In the genomic region with DNA sequence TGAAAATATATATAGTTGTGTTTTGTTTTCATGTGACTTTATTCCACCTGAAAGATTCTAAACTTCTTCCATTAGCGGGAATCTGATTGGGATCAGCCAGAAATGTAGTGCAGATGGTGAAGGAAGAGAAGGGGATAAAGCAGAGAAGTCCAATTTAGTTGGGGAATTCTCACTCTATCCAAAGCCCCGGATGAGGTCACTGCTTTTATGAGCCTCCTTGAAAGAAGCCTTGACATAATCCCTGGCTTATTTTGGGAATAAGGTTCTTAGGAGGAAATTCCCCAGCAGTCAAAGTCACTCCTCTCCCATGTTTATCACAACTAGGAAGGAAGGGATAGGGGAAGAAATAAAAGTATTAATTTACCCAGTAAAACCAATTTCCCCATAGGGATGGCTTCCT, we compare ENCODE assay signal across 16 cellular contexts. TPM values are rescaled to one million over a fixed set of nuclear protein-coding genes. Genes with fewer than 3 reads are reported as not detected.
DNase-seq lines count a peak whose midpoint lies in the region; ATAC-seq and TF ChIP-seq lines count a peak whose summit lies in the region.
"Had no signal": no experiment of that assay in that cellular context is flagged by ENCODE, and none has a peak within 500 bp of the region (broad histone marks: within the 10 kb centered on the region; RNA-seq: fewer than 3 reads in every experiment).

No MANE protein-coding gene starts in this region.

- no peaks in the 10 kb centered on the region for H3K4me1 ChIP-seq in hepatocyte (ENCODE audit: insufficient read depth)
- H3K4me1 ChIP-seq in stomach smooth muscle (ENCODE audit: control insufficient read depth, insufficient read depth, low read length) = peaks cover 6% of the 10 kb centered on the region

- no peaks in the 10 kb centered on the region for H3K9me3 Mint-ChIP-seq in activated T-cell treated with anti-CD3 and anti-CD28 coated beads, Interleukin-2, amount 50 U/mL, for 24 hours
- H3K9me3 Mint-ChIP-seq in activated naive CD8-positive, alpha-beta T cell treated with anti-CD3 and anti-CD28 coated beads for 36 hours = no peaks in the 10 kb centered on the region
- H3K9me3 Mint-ChIP-seq: naive B cell had no signal

- H3K9ac ChIP-seq in stomach smooth muscle (ENCODE audit: low read length in 2 of 2) = peak overlapping the region in 1 of 2 donors; percentile 31

- H2AFZ ChIP-seq in hepatocyte = no peak overlapping the region

- H3K4me2 ChIP-seq in hepatocyte = peak overlapping the region; percentile 27

- H3K27ac ChIP-seq in hepatocyte (peak overlapping the region; percentile 64), stomach smooth muscle (ENCODE audit: low read length) (peak overlapping the region; percentile 60)
- H3K27ac ChIP-seq: SK-N-MC had no signal

- H3K36me3 ChIP-seq in hepatocyte (replicated peaks; ENCODE audit: insufficient read depth, low read depth) (peaks cover 3% of the 10 kb centered on the region), stomach smooth muscle (ENCODE audit: control insufficient read depth in 2 of 2, insufficient read depth in 2 of 2, low read length in 2 of 2) (peaks cover 27 to 33% of the 10 kb centered on the region in 2 donors)

- H3K9me3 ChIP-seq in hepatocyte (ENCODE audit: low read depth) = no peaks in the 10 kb centered on the region
- no peaks in the 10 kb centered on the region for H3K9me3 ChIP-seq in stomach smooth muscle (ENCODE audit: control insufficient read depth in 2 of 2, low read length in 2 of 2)

- H3K4me3 ChIP-seq in hepatocyte (no peak overlapping the region), stomach smooth muscle (ENCODE audit: low read length in 2 of 2) (peak overlapping the region in 1 of 2 donors; percentile 30)
- H3K4me3 ChIP-seq: SK-N-MC had no signal

- H3K36me3 Mint-ChIP-seq in activated T-cell treated with anti-CD3 and anti-CD28 coated beads, Interleukin-2, amount 50 U/mL, for 24 hours (ENCODE audit: low read depth) = peaks cover 57% of the 10 kb centered on the region
- peaks cover 23% of the 10 kb centered on the region for H3K36me3 Mint-ChIP-seq in activated naive CD8-positive, alpha-beta T cell treated with anti-CD3 and anti-CD28 coated beads for 36 hours

- H3K79me2 ChIP-seq in hepatocyte = no peaks in the 10 kb centered on the region

- H4K20me1 ChIP-seq in hepatocyte (ENCODE audit: insufficient read depth, poor library complexity, severe bottlenecking) = no peaks in the 10 kb centered on the region

- H3K4me1 Mint-ChIP-seq in activated T-cell treated with anti-CD3 and anti-CD28 coated beads, Interleukin-2, amount 50 U/mL, for 24 hours (ENCODE audit: low read depth) = no peaks in the 10 kb centered on the region
- H3K4me1 Mint-ChIP-seq in activated naive CD8-positive, alpha-beta T cell treated with anti-CD3 and anti-CD28 coated beads for 36 hours = no peaks in the 10 kb centered on the region

- H3K9me2 ChIP-seq in hepatocyte (replicated peaks; ENCODE audit: insufficient read depth) = no peaks in the 10 kb centered on the region

- no peak for TF ChIP-seq CTCF in hepatocyte (IDR thresholded peaks at IDR 0.05; ENCODE audit: poor library complexity)

- DNase-seq in activated T-cell treated with anti-CD3 and anti-CD28 coated beads, Interleukin-2, amount 50 U/mL, for 24 hours = no peak
- no peak for DNase-seq in activated T-cell treated with anti-CD3 and anti-CD28 coated beads, Interleukin-2, amount 50 U/mL, for 1 hour
- DNase-seq in activated naive CD8-positive, alpha-beta T cell treated with anti-CD3 and anti-CD28 coated beads for 36 hours = no peak
- no peak for DNase-seq in hepatocyte (ENCODE audit: low spot score)
- no peak for DNase-seq in RPMI8226
- DNase-seq: 8988T; amygdala; Calu3; Kasumi-1; naive B cell; NCI-H1930; NK-92 treated with Interleukin-12 subunit alpha and Interleukin-12 subunit beta, amount 100 ng/mL, for 24 hours had no signal

- H3K27me3 ChIP-seq in hepatocyte = no peaks in the 10 kb centered on the region
- H3K27me3 ChIP-seq in stomach smooth muscle (ENCODE audit: control insufficient read depth in 1 of 2, insufficient read depth in 2 of 2, low read length in 2 of 2) = no peaks in the 10 kb centered on the region

- peak overlapping the region; percentile 2 for H3K27ac Mint-ChIP-seq in activated T-cell treated with anti-CD3 and anti-CD28 coated beads, Interleukin-2, amount 50 U/mL, for 24 hours
- peak overlapping the region; percentile 8 for H3K27ac Mint-ChIP-seq in activated naive CD8-positive, alpha-beta T cell treated with anti-CD3 and anti-CD28 coated beads for 36 hours

- no peak for ATAC-seq in GM21717 (IDR thresholded peaks at IDR 0.05; ENCODE audit: unreplicated experiment)
- no peak for ATAC-seq in GM18870 (IDR thresholded peaks at IDR 0.05; ENCODE audit: unreplicated experiment)

- no peaks in the 10 kb centered on the region for H3K27me3 Mint-ChIP-seq in activated T-cell treated with anti-CD3 and anti-CD28 coated beads, Interleukin-2, amount 50 U/mL, for 24 hours
- no peaks in the 10 kb centered on the region for H3K27me3 Mint-ChIP-seq in activated naive CD8-positive, alpha-beta T cell treated with anti-CD3 and anti-CD28 coated beads for 36 hours
- H3K27me3 Mint-ChIP-seq: naive B cell had no signal

- no peak overlapping the region for H3K4me3 Mint-ChIP-seq in activated T-cell treated with anti-CD3 and anti-CD28 coated beads, Interleukin-2, amount 50 U/mL, for 24 hours
- H3K4me3 Mint-ChIP-seq in activated naive CD8-positive, alpha-beta T cell treated with anti-CD3 and anti-CD28 coated beads for 36 hours = no peak overlapping the region

- 58% methylated on average over 2 of the region's 2 CpGs for WGBS in hepatocyte (ENCODE audit: low lambda C conversion rate, missing lambda C conversion rate)

RNA-seq across cellular contexts. Expression of a gene that starts 41.1 kb away (rescaled TPM):
- total RNA-seq in activated naive CD8-positive, alpha-beta T cell treated with anti-CD3 and anti-CD28 coated beads for 36 hours = 10 to 100 TPM; 39.4 to 39.6 TPM
- 40.0 and 43.8 TPM in 2 replicates for total RNA-seq in hepatocyte
- polyA plus RNA-seq in hepatocyte = 28.6 and 33.0 TPM in 2 replicates
